9 cellular contexts compared by ENCODE assay signal in genomic region chr1:109695138-109695537, GRCh38. TPM values are rescaled to one million over a fixed set of nuclear protein-coding genes. Genes with fewer than 3 reads are reported as not detected.
"Had no signal": no experiment of that assay in that cellular context is flagged by ENCODE, and none has a peak within 500 bp of the region (broad histone marks: within the 10 kb centered on the region; RNA-seq: fewer than 3 reads in every experiment).

No MANE protein-coding gene starts in this region.

RNA-seq across cellular contexts. Expression of gene GSTM1, which starts 7.5 kb away (rescaled TPM):
- total RNA-seq: OCI-LY7, PC-3, PC-9, Right ventricle myocardium inferior, Right ventricle myocardium superior, SJCRH30, SK-MEL-5 had no signal
- polyA plus RNA-seq: SK-N-SH had no signal

RNA-seq across cellular contexts. Expression of gene GSTM5, which starts 16.9 kb away (rescaled TPM):
- total RNA-seq: OCI-LY7, PC-3, PC-9, SJSA1, SK-MEL-5 had no signal
- polyA plus RNA-seq: SK-N-SH had no signal

RNA-seq across cellular contexts. Expression of gene GSTM3, which starts 45.7 kb away (rescaled TPM):
- total RNA-seq: OCI-LY7 had no signal
